In the genomic region with DNA sequence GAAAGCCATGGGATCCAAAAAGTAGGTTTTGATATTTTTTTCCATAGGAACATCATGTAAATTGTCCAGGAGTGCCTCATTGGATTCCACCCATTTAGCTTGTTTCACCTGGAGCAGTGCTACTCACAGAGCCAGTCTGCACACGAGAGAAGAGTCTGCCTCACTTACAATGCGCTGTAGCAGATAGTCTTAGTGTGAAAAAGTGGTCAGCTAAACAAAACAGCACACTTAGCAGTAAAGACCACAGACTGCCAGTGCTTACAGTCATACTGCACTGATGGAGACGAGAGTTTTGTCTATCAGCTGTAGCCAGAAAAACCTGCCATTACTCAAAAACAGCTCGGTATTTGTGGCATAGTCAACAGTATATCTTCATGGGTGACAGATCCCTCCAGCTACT, we compare ENCODE assay signal across 17 cellular contexts.
DNase-seq lines count a peak whose midpoint lies in the region; ATAC-seq, FAIRE-seq and TF ChIP-seq lines count a peak whose summit lies in the region.
"Had no signal": no experiment of that assay in that cellular context is flagged by ENCODE, and none has a peak within 500 bp of the region (broad histone marks: within the 10 kb centered on the region; RNA-seq: fewer than 3 reads in every experiment).

No MANE protein-coding gene starts in this region.

- no peak for TF ChIP-seq POLR2A in GM12891 (IDR thresholded peaks at IDR 0.05; ENCODE audit: low read depth, low read length)

- peaks cover 17% of the 10 kb centered on the region for H3K4me1 Mint-ChIP-seq in central memory CD8-positive, alpha-beta T cell
- H3K4me1 Mint-ChIP-seq in immature natural killer cell, result peaks cover 23 to 36% of the 10 kb centered on the region in 2 donors
- H3K4me1 Mint-ChIP-seq in stimulated activated effector memory CD8-positive, alpha-beta T cell treated with anti-CD3 and anti-CD28 coated beads, Interleukin-12 subunit alpha, Interleukin-12 subunit beta, amount 100 ng/mL, for 72 hours, result peaks cover 27% of the 10 kb centered on the region
- H3K4me1 Mint-ChIP-seq: B cell had no signal

- no peak overlapping the region for H3K4me3 Mint-ChIP-seq in central memory CD8-positive, alpha-beta T cell
- peak overlapping the region in 2 of 5 donors; percentile 13 to 20 for H3K4me3 Mint-ChIP-seq in immature natural killer cell
- no peak overlapping the region for H3K4me3 Mint-ChIP-seq in stimulated activated effector memory CD8-positive, alpha-beta T cell treated with anti-CD3 and anti-CD28 coated beads, Interleukin-12 subunit alpha, Interleukin-12 subunit beta, amount 100 ng/mL, for 72 hours
- H3K4me3 Mint-ChIP-seq: B cell; CD4-positive, alpha-beta T cell; CD8-positive, alpha-beta T cell had no signal

- no peak for DNase-seq in central memory CD8-positive, alpha-beta T cell (ENCODE audit: low spot score in 2 of 2)
- DNase-seq in immature natural killer cell (peak; percentile 8 to 23 (median 16)), T1000 (lab: John Stamatoyannopoulos, UW) (no peak), GM12891 (ENCODE audit: insufficient read length, low spot score) (no peak)
- no peak for DNase-seq in stimulated activated effector memory CD8-positive, alpha-beta T cell treated with anti-CD3 and anti-CD28 coated beads, Interleukin-12 subunit alpha, Interleukin-12 subunit beta, amount 100 ng/mL, for 72 hours (ENCODE audit: low spot score in 2 of 2)
- DNase-seq: AML-193; CD4-positive, alpha-beta T cell; CD8-positive, alpha-beta T cell; COR-L47; DMS 273 treated with DMSO at 0.1 percent for 48 hours; DMS79 treated with DMSO at 0.1 percent for 48 hours; GF-D8 had no signal

- ATAC-seq in central memory CD8-positive, alpha-beta T cell (replicated peaks; ENCODE audit: extremely low read depth, poor library complexity, severe bottlenecking), result no peak
- ATAC-seq in stimulated activated effector memory CD8-positive, alpha-beta T cell treated with anti-CD3 and anti-CD28 coated beads, Interleukin-12 subunit alpha, Interleukin-12 subunit beta, amount 100 ng/mL, for 72 hours, result no peak
- ATAC-seq: A549; CD8-positive, alpha-beta T cell had no signal

- H3K27me3 Mint-ChIP-seq in central memory CD8-positive, alpha-beta T cell, result no peaks in the 10 kb centered on the region
- H3K27me3 Mint-ChIP-seq in immature natural killer cell (ENCODE audit: low read depth in 3 of 3), result peaks cover 0 to 9% (median 2%) of the 10 kb centered on the region in 3 donors
- H3K27me3 Mint-ChIP-seq: B cell; CD4-positive, alpha-beta T cell had no signal

- no peaks in the 10 kb centered on the region for H3K9me3 Mint-ChIP-seq in central memory CD8-positive, alpha-beta T cell
- H3K9me3 Mint-ChIP-seq in immature natural killer cell, result peaks cover 0 to 1% (median under 1%) of the 10 kb centered on the region in 6 donors
- H3K9me3 Mint-ChIP-seq in stimulated activated effector memory CD8-positive, alpha-beta T cell treated with anti-CD3 and anti-CD28 coated beads, Interleukin-12 subunit alpha, Interleukin-12 subunit beta, amount 100 ng/mL, for 72 hours, result no peaks in the 10 kb centered on the region
- H3K9me3 Mint-ChIP-seq: CD4-positive, alpha-beta T cell; CD8-positive, alpha-beta T cell had no signal

- peak overlapping the region; percentile 23 for H3K27ac Mint-ChIP-seq in central memory CD8-positive, alpha-beta T cell (ENCODE audit: low read depth)
- H3K27ac Mint-ChIP-seq in immature natural killer cell, result peak overlapping the region; percentile 16 to 92 (median 68)
- H3K27ac Mint-ChIP-seq in stimulated activated effector memory CD8-positive, alpha-beta T cell treated with anti-CD3 and anti-CD28 coated beads, Interleukin-12 subunit alpha, Interleukin-12 subunit beta, amount 100 ng/mL, for 72 hours, result peak overlapping the region; percentile 30
- H3K27ac Mint-ChIP-seq: B cell; CD4-positive, alpha-beta T cell; CD8-positive, alpha-beta T cell had no signal

- H3K36me3 Mint-ChIP-seq in central memory CD8-positive, alpha-beta T cell (ENCODE audit: insufficient read depth), result peaks cover 59% of the 10 kb centered on the region
- peaks cover 67 to 89% (median 86%) of the 10 kb centered on the region in 3 donors for H3K36me3 Mint-ChIP-seq in immature natural killer cell
- H3K36me3 Mint-ChIP-seq in stimulated activated effector memory CD8-positive, alpha-beta T cell treated with anti-CD3 and anti-CD28 coated beads, Interleukin-12 subunit alpha, Interleukin-12 subunit beta, amount 100 ng/mL, for 72 hours, result peaks cover 100% of the 10 kb centered on the region

- FAIRE-seq in GM12891 (lab: Jason Lieb, UNC), result no peak
- FAIRE-seq: A549, G401.6, GM12892, GM18507 had no signal

TF ChIP-seq in GM12891, 5 proteins besides CTCF, POLR2A, EP300 and RAD21:
- TF ChIP-seq SPI1 (IDR thresholded peaks at IDR 0.05; ENCODE audit: low read depth, low read length), result no peak

Comparison
In these comparisons a context has a peak if more than half of its experiments do, and no peak if none do; other contexts are left out.
1. DNase-seq: peak in immature natural killer cell (3 of 3); none in central memory CD8-positive, alpha-beta T cell (0 of 2), stimulated activated effector memory CD8-positive, alpha-beta T cell treated with anti-CD3 and anti-CD28 coated beads, Interleukin-12 subunit alpha, Interleukin-12 subunit beta, amount 100 ng/mL, for 72 hours (0 of 2), T1000 (single experiment) and GM12891 (single experiment).
2. Peak in every context shown above with its lines, with median percentiles within 50 percentile points of each other: H3K27ac Mint-ChIP-seq.